Comparison of ENCODE assay signal across 8 cellular contexts in the genomic region with DNA sequence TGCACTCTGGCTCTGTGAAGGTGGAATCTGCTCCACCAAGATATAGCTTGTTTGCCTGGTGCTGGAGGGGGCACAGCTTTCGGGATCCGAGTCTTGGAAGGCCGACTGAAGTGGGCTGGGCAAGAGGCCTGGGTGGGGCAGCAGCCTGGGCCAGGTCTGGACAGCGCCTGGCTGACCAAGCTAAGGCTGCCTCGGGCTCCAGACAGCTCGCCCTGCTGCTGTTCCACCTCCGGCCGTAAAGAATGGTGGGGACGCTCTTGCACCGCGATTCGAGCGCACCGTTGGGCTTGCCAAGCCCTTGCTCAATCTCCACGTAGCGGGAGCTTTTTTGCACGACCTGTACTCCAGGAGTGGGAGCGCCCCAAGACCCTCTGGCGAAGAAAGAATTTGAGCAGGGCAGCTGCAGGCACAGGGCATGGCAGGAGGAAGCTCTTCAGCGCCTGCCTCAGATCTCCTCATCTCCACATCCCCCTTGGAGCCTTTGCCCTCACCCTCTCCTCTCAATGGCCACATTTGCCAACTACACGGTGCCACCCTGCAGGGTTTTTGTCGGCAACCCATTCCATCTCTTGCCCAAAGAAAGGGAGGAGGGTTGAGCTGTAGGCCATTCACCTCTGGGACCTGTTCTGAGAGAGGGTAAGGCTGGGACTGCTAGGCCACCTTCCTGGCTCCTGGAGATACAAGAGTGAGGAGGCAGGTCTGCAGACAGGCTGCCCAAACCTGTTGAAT. TPM values are rescaled to one million over a fixed set of nuclear protein-coding genes. Genes with fewer than 3 reads are reported as not detected.
DNase-seq lines count a peak whose midpoint lies in the region; ATAC-seq and TF ChIP-seq lines count a peak whose summit lies in the region.

No MANE protein-coding gene starts in this region.

- DNase-seq in Caco-2 (peak; percentile 36 to 56), dedifferentiated amniotic fluid mesenchymal stem cell (ENCODE audit: extremely low spot score) (peak; percentile 32), medulla oblongata (ENCODE audit: extremely low spot score) (peak; percentile 44), T-cell (no peak)
- no peak for DNase-seq in activated T-helper 2 cell treated with anti-CD3 and anti-CD28 coated beads, Interferon-gamma antibody, Interleukin-2, Interleukin-4, amounts not matched to agents 10 μg/mL and 5 μg/mL and 100 μg/mL, durations not matched to agents 14 hours and 24 hours and 36 hours (ENCODE audit: low spot score)

- no peak overlapping the region for H3K4me2 ChIP-seq in OCI-LY3 (ENCODE audit: low read length)

- H3K4me3 Mint-ChIP-seq in Caco-2 (ENCODE audit: unreplicated experiment), result no peak overlapping the region
- H3K4me3 Mint-ChIP-seq in T-cell, result no peak overlapping the region
- no peak overlapping the region for H3K4me3 Mint-ChIP-seq in activated T-helper 2 cell treated with anti-CD3 and anti-CD28 coated beads, Interferon-gamma antibody, Interleukin-2, Interleukin-4, amounts not matched to agents 10 μg/mL and 5 μg/mL and 100 μg/mL, durations not matched to agents 14 hours and 24 hours and 36 hours (ENCODE audit: low read depth)

- TF ChIP-seq CTCF in Caco-2 (IDR thresholded peaks at IDR 0.05; ENCODE audit: insufficient read depth in 1 of 2, low read depth in 1 of 2, low read length in 1 of 2, severe bottlenecking in 1 of 2, unreplicated experiment in 1 of 2), result peak; percentile 47 to 79
- TF ChIP-seq CTCF in OCI-LY3 (IDR thresholded peaks at IDR 0.05; ENCODE audit: low read depth, low read length), result peak; percentile 23; the same call in 1 of the 2 replicates

- no TSS peak for BruUV-seq in Caco-2 (replicated peaks; lab: Mats Ljungman, UMichigan)

- H3K27me3 ChIP-seq in Caco-2 (replicated peaks; ENCODE audit: control insufficient read depth, insufficient read depth, low read length), result no peaks in the 10 kb centered on the region
- no peaks in the 10 kb centered on the region for H3K27me3 ChIP-seq in OCI-LY3 (ENCODE audit: low read depth, low read length)

- H3K27ac Mint-ChIP-seq in Caco-2 (ENCODE audit: unreplicated experiment) (no peak overlapping the region), T-cell (no peak overlapping the region)
- no peak overlapping the region for H3K27ac Mint-ChIP-seq in activated T-helper 2 cell treated with anti-CD3 and anti-CD28 coated beads, Interferon-gamma antibody, Interleukin-2, Interleukin-4, amounts not matched to agents 10 μg/mL and 5 μg/mL and 100 μg/mL, durations not matched to agents 14 hours and 24 hours and 36 hours

- H3K9me3 Mint-ChIP-seq in Caco-2 (ENCODE audit: unreplicated experiment) (no peaks in the 10 kb centered on the region), T-cell (no peaks in the 10 kb centered on the region)
- no peaks in the 10 kb centered on the region for H3K9me3 Mint-ChIP-seq in activated T-helper 2 cell treated with anti-CD3 and anti-CD28 coated beads, Interferon-gamma antibody, Interleukin-2, Interleukin-4, amounts not matched to agents 10 μg/mL and 5 μg/mL and 100 μg/mL, durations not matched to agents 14 hours and 24 hours and 36 hours

- H3K27me3 Mint-ChIP-seq in Caco-2 (ENCODE audit: insufficient read depth, unreplicated experiment) (peaks cover 19% of the 10 kb centered on the region), T-cell (peaks cover 10 to 47% of the 10 kb centered on the region in 2 donors)
- no peaks in the 10 kb centered on the region for H3K27me3 Mint-ChIP-seq in activated T-helper 2 cell treated with anti-CD3 and anti-CD28 coated beads, Interferon-gamma antibody, Interleukin-2, Interleukin-4, amounts not matched to agents 10 μg/mL and 5 μg/mL and 100 μg/mL, durations not matched to agents 14 hours and 24 hours and 36 hours (ENCODE audit: low read depth)

- no peaks in the 10 kb centered on the region for H3K79me2 ChIP-seq in OCI-LY3 (ENCODE audit: low read length)

- no peaks in the 10 kb centered on the region for H4K20me1 ChIP-seq in OCI-LY3 (ENCODE audit: insufficient read depth, low read length)

- H3K9me3 ChIP-seq in Caco-2 (no peaks in the 10 kb centered on the region), OCI-LY3 (ENCODE audit: insufficient read depth, low read length) (no peaks in the 10 kb centered on the region)

- no peaks in the 10 kb centered on the region for H3K36me3 Mint-ChIP-seq in Caco-2 (ENCODE audit: insufficient read depth, unreplicated experiment)
- H3K36me3 Mint-ChIP-seq in T-cell, result no peaks in the 10 kb centered on the region
- no peaks in the 10 kb centered on the region for H3K36me3 Mint-ChIP-seq in activated T-helper 2 cell treated with anti-CD3 and anti-CD28 coated beads, Interferon-gamma antibody, Interleukin-2, Interleukin-4, amounts not matched to agents 10 μg/mL and 5 μg/mL and 100 μg/mL, durations not matched to agents 14 hours and 24 hours and 36 hours (ENCODE audit: low read depth)

- H3K4me3 ChIP-seq in Caco-2 (ENCODE audit: low read depth, low read length) (no peak overlapping the region), OCI-LY3 (ENCODE audit: low read length) (no peak overlapping the region)

- H3K4me1 Mint-ChIP-seq in Caco-2 (ENCODE audit: low read depth, unreplicated experiment) (no peaks in the 10 kb centered on the region), T-cell (no peaks in the 10 kb centered on the region)
- H3K4me1 Mint-ChIP-seq in activated T-helper 2 cell treated with anti-CD3 and anti-CD28 coated beads, Interferon-gamma antibody, Interleukin-2, Interleukin-4, amounts not matched to agents 10 μg/mL and 5 μg/mL and 100 μg/mL, durations not matched to agents 14 hours and 24 hours and 36 hours (ENCODE audit: low read depth), result no peaks in the 10 kb centered on the region

- CTCF ChIA-PET in Caco-2 (lab: Charles Lee), result interaction anchor here (1.0 to 1.2 kb wide), 3 partner anchors 879 to 905 kb away, joined by 3 to 11 read pairs (median 5); no protein-coding TSS in a partner anchor
- CTCF ChIA-PET in T-cell (lab: Charles Lee), result interaction anchor here in 1 of 2 donors (0.9 kb wide), 1 partner anchor 16 kb away, joined by 10 read pairs; no protein-coding TSS in a partner anchor

- intact Hi-C loops in Caco-2 (cut with micrococcal nuclease; ENCODE audit: unreplicated experiment), result loop anchor here (1.0 kb wide), 3 partner anchors 879 to 1064 kb away; no protein-coding TSS in a partner anchor
- intact Hi-C loops in activated T-helper 2 cell treated with anti-CD3 and anti-CD28 coated beads, Interferon-gamma antibody, Interleukin-2, Interleukin-4, amounts not matched to agents 10 μg/mL and 5 μg/mL and 100 μg/mL, durations not matched to agents 14 hours and 24 hours and 36 hours (cut with micrococcal nuclease), result no loop called here

- H3K9ac ChIP-seq in OCI-LY3 (ENCODE audit: low read length), result no peak overlapping the region

- H3K27ac ChIP-seq in OCI-LY3 (ENCODE audit: low read length), result no peak overlapping the region

- POLR2A ChIA-PET in Caco-2 (lab: Charles Lee), result no interaction called here
- POLR2A ChIA-PET in T-cell (lab: Charles Lee), result no interaction called here

- no peaks in the 10 kb centered on the region for H3K4me1 ChIP-seq in Caco-2
- H3K4me1 ChIP-seq in OCI-LY3 (ENCODE audit: low read length), result no peaks in the 10 kb centered on the region

- ATAC-seq in GM18520 (IDR thresholded peaks at IDR 0.05; ENCODE audit: unreplicated experiment) (peak; percentile 64), HG03175 (IDR thresholded peaks at IDR 0.05; ENCODE audit: unreplicated experiment) (peak; percentile 86), T-cell (replicated peaks in 1 of 4) (no peak)

- H3K36me3 ChIP-seq in Caco-2 (ENCODE audit: control insufficient read depth, insufficient read depth, low read length) (no peaks in the 10 kb centered on the region), OCI-LY3 (replicated peaks; ENCODE audit: low read depth, low read length) (no peaks in the 10 kb centered on the region)

- no peak overlapping the region for H2AFZ ChIP-seq in OCI-LY3 (ENCODE audit: low read depth, low read length)

RNA-seq across cellular contexts. Expression of gene CNGA2, which starts 18.9 kb away (rescaled TPM):
- not detected in 2 replicates for total RNA-seq in Caco-2 (2022)
- not detected for total RNA-seq in T-cell
- not detected in 2 replicates for total RNA-seq in activated T-helper 2 cell treated with anti-CD3 and anti-CD28 coated beads, Interferon-gamma antibody, Interleukin-2, Interleukin-4, amounts not matched to agents 10 μg/mL and 5 μg/mL and 100 μg/mL, durations not matched to agents 14 hours and 24 hours and 36 hours

RNA-seq across cellular contexts. Expression of gene FATE1, which starts 37.6 kb away (rescaled TPM):
- total RNA-seq in Caco-2 (2022) (not detected in 2 replicates), T-cell (not detected)
- total RNA-seq in activated T-helper 2 cell treated with anti-CD3 and anti-CD28 coated beads, Interferon-gamma antibody, Interleukin-2, Interleukin-4, amounts not matched to agents 10 μg/mL and 5 μg/mL and 100 μg/mL, durations not matched to agents 14 hours and 24 hours and 36 hours, result not detected in 2 replicates

RNA-seq across cellular contexts. Expression of gene PRRG3, which starts 58.2 kb away (rescaled TPM):
- not detected in 2 replicates for total RNA-seq in Caco-2 (2022)
- not detected for total RNA-seq in T-cell
- total RNA-seq in activated T-helper 2 cell treated with anti-CD3 and anti-CD28 coated beads, Interferon-gamma antibody, Interleukin-2, Interleukin-4, amounts not matched to agents 10 μg/mL and 5 μg/mL and 100 μg/mL, durations not matched to agents 14 hours and 24 hours and 36 hours, result not detected in 2 replicates

Comparison
In these comparisons a context has a peak if more than half of its experiments do, and no peak if none do; other contexts are left out.
1. DNase-seq: peak in Caco-2 (2 of 2), dedifferentiated amniotic fluid mesenchymal stem cell (single experiment) and medulla oblongata (single experiment); none in T-cell (0 of 34) and activated T-helper 2 cell treated with anti-CD3 and anti-CD28 coated beads, Interferon-gamma antibody, Interleukin-2, Interleukin-4, amounts not matched to agents 10 μg/mL and 5 μg/mL and 100 μg/mL, durations not matched to agents 14 hours and 24 hours and 36 hours (single experiment).
2. ATAC-seq: peak in GM18520 (single experiment) and HG03175 (single experiment); none in T-cell (0 of 4).